20 cellular contexts compared by ENCODE assay signal in genomic region chr5:90968319-90968718, GRCh38.
A peak's percentile ranks its signal among the peaks of the same experiment; 100 is the strongest.
DNase-seq lines count a peak whose midpoint lies in the region; TF ChIP-seq lines count a peak whose summit lies in the region.
"Had no signal": no experiment of that assay in that cellular context is flagged by ENCODE, and none has a peak within 500 bp of the region (broad histone marks: within the 10 kb centered on the region; RNA-seq: fewer than 3 reads in every experiment).

No MANE protein-coding gene starts in this region.

- peaks cover 26% of the 10 kb centered on the region for H3K36me3 Mint-ChIP-seq in mesothelial cell of epicardium
- H3K36me3 Mint-ChIP-seq: naive B cell had no signal

- H3K4me3 ChIP-seq in adipocyte (ENCODE audit: low read length), result no peak overlapping the region
- H3K4me3 ChIP-seq in fibroblast of villous mesenchyme (ENCODE audit: low read depth, low read length), result no peak overlapping the region
- H3K4me3 ChIP-seq: lung, PC-9, right atrium auricular region, SJSA1 had no signal

- DNase-seq in A172 (ENCODE audit: low spot score) (peak; percentile 14), M059J (ENCODE audit: low read depth) (peak; percentile 48), adipocyte (ENCODE audit: low read depth) (peak; percentile 23), fibroblast of villous mesenchyme (ENCODE audit: low read depth) (peak; percentile 21), DMS153 treated with DMSO at 0.1 percent for 48 hours (lab: John Stamatoyannopoulos, UW; ENCODE audit: unreplicated experiment) (no peak), mesothelial cell of epicardium (ENCODE audit: low spot score in 2 of 2, unreplicated experiment in 2 of 2) (no peak), NK-92 (lab: John Stamatoyannopoulos, UW; ENCODE audit: unreplicated experiment) (no peak), GDM1 (lab: John Stamatoyannopoulos, UW) (no peak)
- DNase-seq: activated CD8-positive, alpha-beta T cell treated with anti-CD3 and anti-CD28 coated beads, Interleukin-2, amount 10 ng/mL, durations not matched to agents 7 days and 5 days; activated naive CD4-positive, alpha-beta T cell; activated T-cell treated with anti-CD3 and anti-CD28 coated beads, Interleukin-2, amount 50 U/mL, for 1 hour; effector memory CD8-positive, alpha-beta T cell; hippocampal formation; naive B cell; NCI-H187; PC-9 had no signal

- H3K9ac ChIP-seq in adipocyte (ENCODE audit: low read length), result no peak overlapping the region

- no peaks in the 10 kb centered on the region for H3K36me3 ChIP-seq in adipocyte (ENCODE audit: control insufficient read depth, insufficient read depth, low read length, severe bottlenecking)
- H3K36me3 ChIP-seq: ascending aorta, right atrium auricular region, SJSA1 had no signal

- H3K27me3 ChIP-seq in adipocyte (replicated peaks; ENCODE audit: control insufficient read depth, insufficient read depth, low read length), result peaks cover 23% of the 10 kb centered on the region
- H3K27me3 ChIP-seq: ascending aorta, right atrium auricular region, SJSA1 had no signal

- H3K9me3 ChIP-seq in adipocyte (ENCODE audit: control insufficient read depth, low read length), result peaks cover 19% of the 10 kb centered on the region
- H3K9me3 ChIP-seq: ascending aorta, right atrium auricular region, SJSA1 had no signal

- peaks cover 23% of the 10 kb centered on the region for H3K9me3 Mint-ChIP-seq in mesothelial cell of epicardium
- H3K9me3 Mint-ChIP-seq: effector memory CD8-positive, alpha-beta T cell had no signal

- H3K4me1 ChIP-seq in adipocyte (ENCODE audit: control insufficient read depth, insufficient read depth, low read length), result no peaks in the 10 kb centered on the region
- H3K4me1 ChIP-seq: ascending aorta, right atrium auricular region, SJSA1 had no signal

- H3K4me3 Mint-ChIP-seq in mesothelial cell of epicardium, result no peak overlapping the region
- H3K4me3 Mint-ChIP-seq: activated CD8-positive, alpha-beta T cell treated with anti-CD3 and anti-CD28 coated beads, Interleukin-2, amount 10 ng/mL, durations not matched to agents 7 days and 5 days; effector memory CD8-positive, alpha-beta T cell; naive B cell had no signal

- TF ChIP-seq CTCF in fibroblast of villous mesenchyme (IDR thresholded peaks at IDR 0.05; ENCODE audit: insufficient read depth, low read depth, low read length) (no peak), mesothelial cell of epicardium (IDR thresholded peaks at IDR 0.05; ENCODE audit: unreplicated experiment) (no peak)

- H3K27ac Mint-ChIP-seq in mesothelial cell of epicardium, result no peak overlapping the region
- H3K27ac Mint-ChIP-seq: activated CD8-positive, alpha-beta T cell treated with anti-CD3 and anti-CD28 coated beads, Interleukin-2, amount 10 ng/mL, durations not matched to agents 7 days and 5 days; effector memory CD8-positive, alpha-beta T cell; naive B cell had no signal

- no peaks in the 10 kb centered on the region for H3K27me3 Mint-ChIP-seq in mesothelial cell of epicardium (ENCODE audit: low read depth)

- peaks cover 2% of the 10 kb centered on the region for H3K4me1 Mint-ChIP-seq in mesothelial cell of epicardium
- H3K4me1 Mint-ChIP-seq: naive B cell had no signal

Comparison
In these comparisons a context has a peak if more than half of its experiments do, and no peak if none do; other contexts are left out.
1. DNase-seq: peak in A172 (single experiment), M059J (single experiment), adipocyte (single experiment) and fibroblast of villous mesenchyme (single experiment); none in DMS153 treated with DMSO at 0.1 percent for 48 hours (single experiment), mesothelial cell of epicardium (0 of 2), NK-92 (single experiment) and GDM1 (single experiment).